8 cellular contexts compared by ENCODE assay signal in genomic region chr11:2196970-2197770, GRCh38. TPM values are rescaled to one million over a fixed set of nuclear protein-coding genes. Genes with fewer than 3 reads are reported as not detected.
DNase-seq lines count a peak whose midpoint lies in the region; ATAC-seq lines count a peak whose summit lies in the region.

No MANE protein-coding gene starts in this region.

- no peak for ATAC-seq in HG02610 (IDR thresholded peaks at IDR 0.05; ENCODE audit: unreplicated experiment)

- DNase-seq in A172 (ENCODE audit: low spot score) (peak; percentile 74), GM19240 (ENCODE audit: insufficient read length, low spot score) (peak; percentile 65), NCI-H2227 (lab: John Stamatoyannopoulos, UW; ENCODE audit: unreplicated experiment) (peak; percentile 90), left kidney (ENCODE audit: low read depth, low spot score) (peak; percentile 89)
- peak; percentile 57 to 64 for DNase-seq in activated CD4-positive, alpha-beta T cell treated with anti-CD3 and anti-CD28 coated beads for 24 hours (ENCODE audit: low read depth in 2 of 2)
- peak; percentile 52 for DNase-seq in central memory CD4-positive, alpha-beta T cell
- peak; percentile 55 to 71 for DNase-seq in stimulated activated CD4-positive, alpha-beta T cell treated with anti-CD3 and anti-CD28 coated beads, Interleukin-4, amount 100 ng/mL, for 4 hours

RNA-seq across cellular contexts. Expression of gene TH, which starts 25.6 kb away (rescaled TPM):
- 0.26 and 0.43 TPM in 2 replicates for total RNA-seq in A172 (2014; rRNA removed; shearing (Covaris generic))

RNA-seq across cellular contexts. Expression of gene INS, which starts 36.2 kb away (rescaled TPM):
- not detected in 2 replicates for total RNA-seq in A172 (2014; rRNA removed; shearing (Covaris generic))

RNA-seq across cellular contexts. Expression of gene IGF2, which starts 58.0 kb away (rescaled TPM):
- 0.67 and 0.90 TPM in 2 replicates for total RNA-seq in A172 (2014; rRNA removed; shearing (Covaris generic))
